In genomic region chr6:97438011-97438671, GRCh38 we compare ENCODE assay signal across 18 cellular contexts.
A peak's percentile ranks its signal among the peaks of the same experiment; 100 is the strongest.
DNase-seq lines count a peak whose midpoint lies in the region; ATAC-seq and TF ChIP-seq lines count a peak whose summit lies in the region.
"Had no signal": no experiment of that assay in that cellular context is flagged by ENCODE, and none has a peak within 500 bp of the region (broad histone marks: within the 10 kb centered on the region; RNA-seq: fewer than 3 reads in every experiment).

No MANE protein-coding gene starts in this region.

- H3K27ac ChIP-seq in SK-N-MC (peak overlapping the region; percentile 97), stomach (no peak overlapping the region)
- H3K27ac ChIP-seq: heart right ventricle, thoracic aorta had no signal

- WGBS in stomach, 5 donors = 62 to 75% (median 66%) methylated on average over 4 of the region's 4 CpGs

- no peak for TF ChIP-seq POLR2A in stomach (IDR thresholded peaks at IDR 0.05)

- H3K9ac ChIP-seq in SK-N-MC (ENCODE audit: insufficient read length) = no peak overlapping the region

- H3K4me1 ChIP-seq in stomach = no peaks in the 10 kb centered on the region

- TF ChIP-seq CTCF in stomach (IDR thresholded peaks at IDR 0.05) = no peak

- H3K9me3 ChIP-seq in SK-N-MC (ENCODE audit: low read depth, low read length) (no peaks in the 10 kb centered on the region; the same call in 1 of the 2 replicates), stomach (no peaks in the 10 kb centered on the region)
- H3K9me3 ChIP-seq: heart right ventricle, thoracic aorta had no signal

- intact Hi-C loops in stomach (cut with DNase I; ENCODE audit: low total_unique reads) = no loop called here

- no peak for DNase-seq in SK-N-MC (ENCODE audit: low read depth, low spot score)
- no peak for DNase-seq in T-helper 1 cell
- DNase-seq in activated CD8-positive, alpha-beta memory T cell treated with anti-CD3 and anti-CD28 coated beads, Interleukin-2, amount 50 U/mL, for 4 hours = no peak
- no peak for DNase-seq in HUDEP-2 (lab: John Stamatoyannopoulos, UW; ENCODE audit: unreplicated experiment in 76 of 76)
- no peak for DNase-seq in stomach
- DNase-seq: activated T-cell treated with anti-CD3 and anti-CD28 coated beads, Interleukin-2, amount 50 U/mL, for 24 hours; H9; heart right ventricle; KG1; kidney glomerular epithelial cell; NCI-H1436 treated with DMSO at 0.1 percent for 48 hours; NCI-H748 treated with DMSO at 0.1 percent for 48 hours; T-helper 2 cell had no signal

- no peaks in the 10 kb centered on the region for H3K36me3 ChIP-seq in SK-N-MC (ENCODE audit: insufficient read depth, low read length)
- no peaks in the 10 kb centered on the region for H3K36me3 ChIP-seq in stomach
- H3K36me3 ChIP-seq: heart right ventricle, thoracic aorta had no signal

- H3K4me3 ChIP-seq in SK-N-MC (no peak overlapping the region), stomach (no peak overlapping the region)
- H3K4me3 ChIP-seq: heart right ventricle, thoracic aorta had no signal

- no peaks in the 10 kb centered on the region for H3K27me3 ChIP-seq in stomach
- H3K27me3 ChIP-seq: heart right ventricle had no signal

- ATAC-seq in GM18508 (IDR thresholded peaks at IDR 0.05; ENCODE audit: insufficient read depth, unreplicated experiment) (peak; percentile 52), GM19468 (IDR thresholded peaks at IDR 0.05; ENCODE audit: extremely low read depth, unreplicated experiment) (peak; percentile 48), HG02943 (IDR thresholded peaks at IDR 0.05; ENCODE audit: low read depth, unreplicated experiment) (peak; percentile 63)
- ATAC-seq: heart right ventricle, Right ventricle myocardium inferior had no signal

- no peak for TF ChIP-seq EP300 in stomach (IDR thresholded peaks at IDR 0.05)
